Comparison of ENCODE assay signal across 1 cellular context in the genomic region with DNA sequence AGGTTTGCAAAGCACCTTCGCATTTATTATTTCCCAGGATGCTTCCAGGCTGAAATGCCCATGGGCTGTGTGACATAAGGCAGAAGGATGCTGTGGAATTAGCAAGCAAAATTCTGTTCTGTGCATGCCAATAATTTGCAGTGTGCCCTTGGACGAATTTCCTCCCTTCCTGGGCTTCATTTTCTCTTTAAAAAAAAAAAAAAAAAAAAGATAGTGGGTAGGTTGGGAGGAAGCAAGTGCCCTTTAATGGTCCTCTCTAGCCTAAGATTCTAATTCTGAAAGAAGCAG.
TF ChIP-seq lines count a peak whose summit lies in the region.

No MANE protein-coding gene starts in this region.

TF ChIP-seq in GM23338, 12 proteins besides CTCF, POLR2A, EP300 and RAD21 (continued from another document):
- TF ChIP-seq, protein P1, sequence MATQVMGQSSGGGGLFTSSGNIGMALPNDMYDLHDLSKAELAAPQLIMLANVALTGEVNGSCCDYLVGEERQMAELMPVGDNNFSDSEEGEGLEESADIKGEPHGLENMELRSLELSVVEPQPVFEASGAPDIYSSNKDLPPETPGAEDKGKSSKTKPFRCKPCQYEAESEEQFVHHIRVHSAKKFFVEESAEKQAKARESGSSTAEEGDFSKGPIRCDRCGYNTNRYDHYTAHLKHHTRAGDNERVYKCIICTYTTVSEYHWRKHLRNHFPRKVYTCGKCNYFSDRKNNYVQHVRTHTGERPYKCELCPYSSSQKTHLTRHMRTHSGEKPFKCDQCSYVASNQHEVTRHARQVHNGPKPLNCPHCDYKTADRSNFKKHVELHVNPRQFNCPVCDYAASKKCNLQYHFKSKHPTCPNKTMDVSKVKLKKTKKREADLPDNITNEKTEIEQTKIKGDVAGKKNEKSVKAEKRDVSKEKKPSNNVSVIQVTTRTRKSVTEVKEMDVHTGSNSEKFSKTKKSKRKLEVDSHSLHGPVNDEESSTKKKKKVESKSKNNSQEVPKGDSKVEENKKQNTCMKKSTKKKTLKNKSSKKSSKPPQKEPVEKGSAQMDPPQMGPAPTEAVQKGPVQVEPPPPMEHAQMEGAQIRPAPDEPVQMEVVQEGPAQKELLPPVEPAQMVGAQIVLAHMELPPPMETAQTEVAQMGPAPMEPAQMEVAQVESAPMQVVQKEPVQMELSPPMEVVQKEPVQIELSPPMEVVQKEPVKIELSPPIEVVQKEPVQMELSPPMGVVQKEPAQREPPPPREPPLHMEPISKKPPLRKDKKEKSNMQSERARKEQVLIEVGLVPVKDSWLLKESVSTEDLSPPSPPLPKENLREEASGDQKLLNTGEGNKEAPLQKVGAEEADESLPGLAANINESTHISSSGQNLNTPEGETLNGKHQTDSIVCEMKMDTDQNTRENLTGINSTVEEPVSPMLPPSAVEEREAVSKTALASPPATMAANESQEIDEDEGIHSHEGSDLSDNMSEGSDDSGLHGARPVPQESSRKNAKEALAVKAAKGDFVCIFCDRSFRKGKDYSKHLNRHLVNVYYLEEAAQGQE (IDR thresholded peaks at IDR 0.05; ENCODE audit: unreplicated experiment), result no peak
- TF ChIP-seq EZH2 (IDR thresholded peaks at IDR 0.05; ENCODE audit: low read depth, unreplicated experiment), result no peak
- TF ChIP-seq NANOG (IDR thresholded peaks at IDR 0.05; ENCODE audit: borderline replicate concordance), result no peak
- no peak for TF ChIP-seq JUNB (IDR thresholded peaks at IDR 0.05; ENCODE audit: unreplicated experiment)
- TF ChIP-seq CREB1 (CRISPR knock-in tag; IDR thresholded peaks at IDR 0.05; ENCODE audit: low read depth), result no peak
- no peak for TF ChIP-seq POLR2AphosphoS5 (IDR thresholded peaks at IDR 0.05; ENCODE audit: low read depth)
- no peak for TF ChIP-seq STAT1 (IDR thresholded peaks at IDR 0.05; ENCODE audit: unreplicated experiment)
